ENCODE assay signal across 10 cellular contexts in the genomic region with DNA sequence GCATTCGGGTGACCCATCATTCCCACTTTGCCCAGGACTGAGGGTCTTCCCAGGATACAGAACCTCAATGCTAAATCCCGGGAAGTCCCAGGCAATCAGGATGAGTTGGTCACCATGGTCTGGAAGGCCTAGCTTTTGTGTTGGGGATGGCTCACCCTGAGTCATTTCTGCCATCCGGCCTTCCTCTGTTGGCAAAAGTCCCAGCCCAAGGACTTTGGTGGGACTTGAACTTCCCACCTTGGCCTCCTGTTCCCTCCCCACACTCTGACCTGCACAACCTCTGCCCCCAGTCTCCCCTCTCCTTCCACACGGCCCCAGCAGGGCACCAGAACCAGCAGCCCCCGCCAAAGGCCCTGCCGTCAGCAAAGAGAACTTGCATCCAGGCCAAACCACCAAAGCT. TPM values are rescaled to one million over a fixed set of nuclear protein-coding genes. Genes with fewer than 3 reads are reported as not detected.
DNase-seq lines count a peak whose midpoint lies in the region; ATAC-seq and TF ChIP-seq lines count a peak whose summit lies in the region.
"Had no signal": no experiment of that assay in that cellular context is flagged by ENCODE, and none has a peak within 500 bp of the region (broad histone marks: within the 10 kb centered on the region; RNA-seq: fewer than 3 reads in every experiment).

No MANE protein-coding gene starts in this region.

- no peaks in the 10 kb centered on the region for H3K27me3 ChIP-seq in foreskin keratinocyte

- no peak for TF ChIP-seq CTCF in foreskin keratinocyte (conservative IDR thresholded peaks at IDR 0.05)

- H3K4me1 ChIP-seq in foreskin keratinocyte = peaks cover 28% of the 10 kb centered on the region

- H3K27ac ChIP-seq in foreskin keratinocyte = peak overlapping the region; percentile 57

- DNase-seq in 8988T (peak; percentile 75), HCEC 1CT (peak; percentile 74), amniotic epithelial cell (ENCODE audit: low read depth) (peak; percentile 32), foreskin keratinocyte (peak in 1 of 2 donors; percentile 74)
- DNase-seq: NCI-H1930; NK-92 treated with Interleukin-12 subunit alpha and Interleukin-12 subunit beta, amount 100 ng/mL, for 24 hours had no signal

- ATAC-seq in foreskin keratinocyte = peak; percentile 55
- no peak for ATAC-seq in GM19023 (IDR thresholded peaks at IDR 0.05; ENCODE audit: unreplicated experiment)
- ATAC-seq in HG03025 (IDR thresholded peaks at IDR 0.05; ENCODE audit: low FRiP score, unreplicated experiment) = no peak
- no peak for ATAC-seq in HG03342 (IDR thresholded peaks at IDR 0.05; ENCODE audit: unreplicated experiment)
- ATAC-seq in HG02870 (IDR thresholded peaks at IDR 0.05; ENCODE audit: unreplicated experiment) = no peak

RNA-seq across cellular contexts. Expression of a gene that starts 24.6 kb away (rescaled TPM):
- 49.8 and 61.0 TPM in 2 replicates for total RNA-seq in foreskin keratinocyte
- polyA plus RNA-seq in foreskin keratinocyte = 32.1 and 38.1 TPM in 2 replicates
